13 cellular contexts compared by ENCODE assay signal in the genomic region with DNA sequence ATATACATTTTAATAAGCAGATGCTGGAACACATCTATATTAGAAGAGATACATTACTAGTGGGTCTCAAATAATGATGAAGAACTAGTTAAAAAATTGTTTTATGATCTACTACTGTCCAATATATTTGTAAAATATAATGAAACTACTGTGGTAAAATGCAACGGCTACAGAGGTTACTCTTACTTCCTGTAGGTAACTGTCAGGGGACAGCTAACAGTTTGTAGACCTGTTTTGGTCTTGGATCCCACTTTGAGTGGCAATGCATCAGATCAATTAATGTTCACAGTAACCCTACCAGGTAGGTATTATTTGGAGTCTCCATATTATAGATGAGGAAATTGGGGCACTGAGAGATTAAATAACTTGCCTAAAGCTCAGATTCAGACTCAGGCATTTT. TPM values are rescaled to one million over a fixed set of nuclear protein-coding genes. Genes with fewer than 3 reads are reported as not detected.
DNase-seq lines count a peak whose midpoint lies in the region; ATAC-seq lines count a peak whose summit lies in the region.
"Had no signal": no experiment of that assay in that cellular context is flagged by ENCODE, and none has a peak within 500 bp of the region (broad histone marks: within the 10 kb centered on the region; RNA-seq: fewer than 3 reads in every experiment).

No MANE protein-coding gene starts in this region.

- no peak for DNase-seq in activated CD8-positive, alpha-beta memory T cell treated with anti-CD3 and anti-CD28 coated beads, Interleukin-2, amount 10 ng/mL, durations not matched to agents 7 days and 5 days
- no peak for DNase-seq in activated CD8-positive, alpha-beta memory T cell treated with anti-CD3 and anti-CD28 coated beads, Interleukin-2, amount 50 U/mL, for 48 hours
- no peak for DNase-seq in effector memory CD4-positive, alpha-beta T cell
- no peak for DNase-seq in foreskin melanocyte
- DNase-seq in cerebellar nuclear complex (lab: John Stamatoyannopoulos, UW), result no peak
- DNase-seq in hypothalamus (lab: John Stamatoyannopoulos, UW), result no peak
- DNase-seq: ACHN; activated naive CD4-positive, alpha-beta T cell treated with anti-CD3 and anti-CD28 coated beads, Interleukin-2, amount 50 U/mL, for 16 hours; dorsolateral prefrontal cortex; Right ventricle myocardium superior had no signal

- H3K27ac ChIP-seq in effector memory CD4-positive, alpha-beta T cell (ENCODE audit: insufficient read depth, low read length, poor library complexity, severe bottlenecking), result no peak overlapping the region
- H3K27ac ChIP-seq: hepatocyte had no signal

- H3K36me3 Mint-ChIP-seq in activated CD8-positive, alpha-beta memory T cell treated with anti-CD3 and anti-CD28 coated beads, Interleukin-2, amount 10 ng/mL, durations not matched to agents 7 days and 5 days, result peaks cover 8% of the 10 kb centered on the region

- H3K9me3 ChIP-seq in effector memory CD4-positive, alpha-beta T cell (ENCODE audit: control insufficient read depth, low read length), result no peaks in the 10 kb centered on the region

- H3K36me3 ChIP-seq in effector memory CD4-positive, alpha-beta T cell (ENCODE audit: control insufficient read depth, insufficient read depth, low read length), result no peaks in the 10 kb centered on the region

- CTCF ChIA-PET in activated CD8-positive, alpha-beta memory T cell treated with anti-CD3 and anti-CD28 coated beads, Interleukin-2, amount 10 ng/mL, durations not matched to agents 7 days and 5 days (lab: Charles Lee), result interaction anchor here (0.8 to 2.5 kb wide), 11 partner anchors 8 to 1033 kb away, joined by 3 to 13 read pairs (median 4); a partner anchor contains a TSS

- H3K4me1 ChIP-seq in effector memory CD4-positive, alpha-beta T cell (ENCODE audit: control insufficient read depth, insufficient read depth, low read length, poor library complexity, severe bottlenecking), result no peaks in the 10 kb centered on the region

- no peaks in the 10 kb centered on the region for H3K27me3 Mint-ChIP-seq in activated CD8-positive, alpha-beta memory T cell treated with anti-CD3 and anti-CD28 coated beads, Interleukin-2, amount 10 ng/mL, durations not matched to agents 7 days and 5 days

- peak; percentile 86 for ATAC-seq in activated CD8-positive, alpha-beta memory T cell treated with anti-CD3 and anti-CD28 coated beads, Interleukin-2, amount 10 ng/mL, durations not matched to agents 7 days and 5 days
- ATAC-seq in HG02610 (IDR thresholded peaks at IDR 0.05; ENCODE audit: unreplicated experiment) (peak; percentile 65), HG03565 (IDR thresholded peaks at IDR 0.05; ENCODE audit: unreplicated experiment) (peak; percentile 64)

- no peaks in the 10 kb centered on the region for H3K27me3 ChIP-seq in effector memory CD4-positive, alpha-beta T cell (replicated peaks; ENCODE audit: control insufficient read depth, insufficient read depth, low read length, poor library complexity, severe bottlenecking)
- H3K27me3 ChIP-seq: dorsolateral prefrontal cortex, hepatocyte had no signal

- H3K27ac Mint-ChIP-seq in activated CD8-positive, alpha-beta memory T cell treated with anti-CD3 and anti-CD28 coated beads, Interleukin-2, amount 10 ng/mL, durations not matched to agents 7 days and 5 days, result peak overlapping the region; percentile 89

- no peak overlapping the region for H3K4me3 ChIP-seq in effector memory CD4-positive, alpha-beta T cell (ENCODE audit: insufficient read depth, low read depth, low read length, poor library complexity, severe bottlenecking)
- H3K4me3 ChIP-seq: dorsolateral prefrontal cortex, hepatocyte had no signal

- H3K4me1 Mint-ChIP-seq in activated CD8-positive, alpha-beta memory T cell treated with anti-CD3 and anti-CD28 coated beads, Interleukin-2, amount 10 ng/mL, durations not matched to agents 7 days and 5 days, result peaks cover 49% of the 10 kb centered on the region

- peak overlapping the region; percentile 28 for H3K4me3 Mint-ChIP-seq in activated CD8-positive, alpha-beta memory T cell treated with anti-CD3 and anti-CD28 coated beads, Interleukin-2, amount 10 ng/mL, durations not matched to agents 7 days and 5 days

- peaks cover 2% of the 10 kb centered on the region for H3K9me3 Mint-ChIP-seq in activated CD8-positive, alpha-beta memory T cell treated with anti-CD3 and anti-CD28 coated beads, Interleukin-2, amount 10 ng/mL, durations not matched to agents 7 days and 5 days (ENCODE audit: low read depth)

RNA-seq across cellular contexts. Expression of a gene that starts 26.7 kb away (rescaled TPM):
- 10 to 100 TPM; 45.3 to 60.5 TPM for total RNA-seq in activated CD8-positive, alpha-beta memory T cell treated with anti-CD3 and anti-CD28 coated beads, Interleukin-2, amount 10 ng/mL, durations not matched to agents 7 days and 5 days

RNA-seq across cellular contexts. Expression of a gene that starts 57.3 kb away (rescaled TPM):
- total RNA-seq in activated CD8-positive, alpha-beta memory T cell treated with anti-CD3 and anti-CD28 coated beads, Interleukin-2, amount 10 ng/mL, durations not matched to agents 7 days and 5 days, result 100 to 1,000 TPM in 1 of 2 experiments, 10 to 100 TPM in 1; 50.5 to 129 TPM
